ENCODE assay signal across 9 cellular contexts in genomic region chr9:5326893-5327548, GRCh38.
DNase-seq lines count a peak whose midpoint lies in the region; ATAC-seq lines count a peak whose summit lies in the region.
"Had no signal": no experiment of that assay in that cellular context is flagged by ENCODE, and none has a peak within 500 bp of the region (broad histone marks: within the 10 kb centered on the region; RNA-seq: fewer than 3 reads in every experiment).

No MANE protein-coding gene starts in this region.

- DNase-seq in DMS53 (lab: John Stamatoyannopoulos, UW): peak; percentile 90
- peak; percentile 29 for DNase-seq in NCI-H2171 (lab: John Stamatoyannopoulos, UW)
- DNase-seq in activated effector memory CD4-positive, alpha-beta T cell treated with anti-CD3 and anti-CD28 coated beads, Interleukin-2, amount 50 U/mL, for 16 hours: peak; percentile 70
- DNase-seq in iPS-NIHi7 (ENCODE audit: extremely low spot score): peak; percentile 35
- no peak for DNase-seq in HuH-7 (ENCODE audit: low spot score)
- DNase-seq: left ventricle myocardium superior had no signal

- no peak for ATAC-seq in GM18511 (IDR thresholded peaks at IDR 0.05; ENCODE audit: unreplicated experiment)
- ATAC-seq in GM21447 (IDR thresholded peaks at IDR 0.05; ENCODE audit: unreplicated experiment): no peak
- ATAC-seq in GM18867 (IDR thresholded peaks at IDR 0.05; ENCODE audit: unreplicated experiment): no peak
- ATAC-seq: left ventricle myocardium superior had no signal
